1 cellular context compared by ENCODE assay signal in the genomic region with DNA sequence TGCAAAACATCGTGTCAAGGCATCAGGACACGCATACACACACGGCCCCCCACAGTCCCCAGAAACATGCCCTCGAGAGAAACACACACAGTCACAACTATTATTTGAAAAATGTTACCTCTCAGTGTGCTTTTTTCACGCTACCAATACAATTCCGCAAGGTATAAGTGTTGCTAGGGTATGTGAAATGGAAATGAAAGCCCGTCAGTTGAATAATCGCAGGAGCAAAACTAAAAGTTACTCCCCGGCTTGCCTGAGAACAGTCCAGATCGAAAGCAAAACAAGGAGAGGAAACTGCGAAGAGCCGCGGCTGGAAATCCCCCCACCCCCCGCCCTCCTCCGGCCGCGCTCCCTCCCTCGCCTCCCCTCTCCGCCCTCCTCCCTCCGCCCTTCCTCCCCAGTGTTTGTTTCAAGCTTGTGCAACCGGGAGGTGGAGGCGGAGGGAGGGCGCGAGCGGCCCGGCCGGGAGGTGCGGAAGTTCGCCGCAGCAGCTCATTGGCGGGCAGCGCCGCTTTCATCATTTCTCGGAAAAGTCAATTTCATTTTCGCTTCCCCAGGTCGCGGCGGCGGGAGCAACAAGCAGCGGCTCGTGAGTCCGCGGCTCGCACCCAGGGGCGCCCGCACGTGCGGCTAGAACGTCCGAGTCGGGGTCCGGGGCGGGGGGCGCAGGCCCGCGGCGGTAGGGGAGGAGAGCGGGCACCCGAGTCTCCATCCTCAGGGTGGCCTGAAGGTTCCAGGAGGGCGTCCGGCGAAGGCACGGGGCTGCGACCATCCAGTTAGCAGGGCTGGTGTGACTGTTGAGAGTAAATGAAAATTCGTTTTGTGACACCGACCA.
A peak's percentile ranks its signal among the peaks of the same experiment; 100 is the strongest.
TF ChIP-seq lines count a peak whose summit lies in the region.

IRF2 (minus strand) TSS at position 290 of the 835 bp plus-strand sequence. CDS start 45,486 bp downstream, outside the sequence.

TF ChIP-seq in K562, 482 proteins besides CTCF, POLR2A, EP300 and RAD21 (continued from another document and continues in another):
- no peak for TF ChIP-seq CUX1 (CRISPR knock-in tag; IDR thresholded peaks at IDR 0.05)
- no peak for TF ChIP-seq HSF4 (CRISPR knock-in tag; IDR thresholded peaks at IDR 0.05; ENCODE audit: borderline replicate concordance)
- no peak for TF ChIP-seq BCOR (IDR thresholded peaks at IDR 0.05)
- TF ChIP-seq ZFX (CRISPR knock-in tag; IDR thresholded peaks at IDR 0.05) = peak; percentile 48; the same call in 1 of the 2 replicates
- no peak for TF ChIP-seq ZBTB1 (CRISPR knock-in tag; IDR thresholded peaks at IDR 0.05; ENCODE audit: borderline replicate concordance, low read depth)
- no peak for TF ChIP-seq ELK1 (CRISPR knock-in tag; IDR thresholded peaks at IDR 0.05)
- TF ChIP-seq NCOA6 (IDR thresholded peaks at IDR 0.05) = no peak
- TF ChIP-seq NR2C1 (IDR thresholded peaks at IDR 0.05) = no peak
- TF ChIP-seq NR2C1 (tag; IDR thresholded peaks at IDR 0.05) = no peak
- no peak for TF ChIP-seq BACH1 (tag; IDR thresholded peaks at IDR 0.05)
- peak; percentile 68 for TF ChIP-seq EGR1 (conservative IDR thresholded peaks at IDR 0.05)
- no peak for TF ChIP-seq DNMT1 (IDR thresholded peaks at IDR 0.05)
- peak; percentile 80 for TF ChIP-seq PCBP1 (IDR thresholded peaks at IDR 0.05; ENCODE audit: low read depth, low read length, poor library complexity, severe bottlenecking)
- TF ChIP-seq E2F3 (CRISPR knock-in tag; IDR thresholded peaks at IDR 0.05) = no peak
- TF ChIP-seq RBFOX2 (IDR thresholded peaks at IDR 0.05; ENCODE audit: low read depth, low read length) = peak; percentile 96
- no peak for TF ChIP-seq ZFP1 (CRISPR knock-in tag; IDR thresholded peaks at IDR 0.05)
- no peak for TF ChIP-seq TARDBP (IDR thresholded peaks at IDR 0.05)
- no peak for TF ChIP-seq ZNF507 (tag; conservative IDR thresholded peaks at IDR 0.05)
- no peak for TF ChIP-seq DIDO1 (tag; IDR thresholded peaks at IDR 0.05; ENCODE audit: low read depth)
- TF ChIP-seq ZFP36 (IDR thresholded peaks at IDR 0.05; ENCODE audit: low read depth, low read length, partially characterized antibody) = peak; percentile 6
- TF ChIP-seq THRAP3 (IDR thresholded peaks at IDR 0.05; ENCODE audit: borderline replicate concordance) = no peak
- TF ChIP-seq NCOA2 (IDR thresholded peaks at IDR 0.05; ENCODE audit: partially characterized antibody in 2 of 2) = no peak
- peak; percentile 53; the same call in 1 of the 2 replicates for TF ChIP-seq CTBP1 (IDR thresholded peaks at IDR 0.05; ENCODE audit: borderline replicate concordance)
- TF ChIP-seq CHD1 (IDR thresholded peaks at IDR 0.05; ENCODE audit: low read length) = no peak
- TF ChIP-seq PRPF4 (IDR thresholded peaks at IDR 0.05; ENCODE audit: insufficient read depth, low read depth, low read length, poor library complexity, severe bottlenecking) = no peak
- TF ChIP-seq FOSL1 (tag; conservative IDR thresholded peaks at IDR 0.05) = peak; percentile 39; the same call in 1 of the 2 replicates
- TF ChIP-seq SNIP1 (IDR thresholded peaks at IDR 0.05; ENCODE audit: low read depth) = no peak
- TF ChIP-seq ZNF695 (CRISPR knock-in tag; IDR thresholded peaks at IDR 0.05) = no peak
- TF ChIP-seq ZBTB11 (CRISPR knock-in tag; IDR thresholded peaks at IDR 0.05) = no peak
- no peak for TF ChIP-seq TAF15 (IDR thresholded peaks at IDR 0.05; ENCODE audit: low read depth, low read length)
- TF ChIP-seq NFE2 (IDR thresholded peaks at IDR 0.05; ENCODE audit: low read depth) = no peak
- TF ChIP-seq HOXB6 (CRISPR knock-in tag; IDR thresholded peaks at IDR 0.05; ENCODE audit: borderline replicate concordance) = no peak
- no peak for TF ChIP-seq JUNB (CRISPR knock-in tag; conservative IDR thresholded peaks at IDR 0.05)
- TF ChIP-seq ZNF253 (CRISPR knock-in tag; conservative IDR thresholded peaks at IDR 0.05) = no peak
- TF ChIP-seq ZFP30 (CRISPR knock-in tag; IDR thresholded peaks at IDR 0.05; ENCODE audit: borderline replicate concordance) = no peak
- TF ChIP-seq HDAC2 (IDR thresholded peaks at IDR 0.05) = 0 out of 2 replicates have a peak, but pooled peaks have one; percentile 7
- no peak for TF ChIP-seq SMARCC2 (IDR thresholded peaks at IDR 0.05; ENCODE audit: low read depth)
- TF ChIP-seq MCM7 (IDR thresholded peaks at IDR 0.05) = no peak
- 0 out of 2 replicates have a peak, but pooled peaks have one; percentile 34 for TF ChIP-seq PHF21A (IDR thresholded peaks at IDR 0.05; ENCODE audit: borderline replicate concordance, low read depth)
- no peak for TF ChIP-seq CHD7 (IDR thresholded peaks at IDR 0.05; ENCODE audit: low read depth, low read length)
